ENCODE assay signal across 26 cellular contexts in genomic region chr5:2538169-2538568, GRCh38.
A peak's percentile ranks its signal among the peaks of the same experiment; 100 is the strongest.
DNase-seq lines count a peak whose midpoint lies in the region; ATAC-seq and TF ChIP-seq lines count a peak whose summit lies in the region.
"Had no signal": no experiment of that assay in that cellular context is flagged by ENCODE, and none has a peak within 500 bp of the region (broad histone marks: within the 10 kb centered on the region; RNA-seq: fewer than 3 reads in every experiment).

No MANE protein-coding gene starts in this region.

- H2BK20ac ChIP-seq in H9 (ENCODE audit: low read depth, low read length, poor library complexity, severe bottlenecking), result no peak overlapping the region

- no peaks in the 10 kb centered on the region for H4K20me1 ChIP-seq in BLaER1 treated with 17β-estradiol and CSF1 and Interleukin-3, amounts not matched to agents 10 nM and 100 nM
- H4K20me1 ChIP-seq in H9 (ENCODE audit: control insufficient read depth, insufficient read depth, insufficient read length), result no peaks in the 10 kb centered on the region

- H3K27me3 Mint-ChIP-seq in H9 (ENCODE audit: low read depth), result peaks cover 2% of the 10 kb centered on the region
- H3K27me3 Mint-ChIP-seq: activated CD4-positive, alpha-beta T cell treated with anti-CD3 and anti-CD28 coated beads, Interleukin-2, amount 10 ng/mL, durations not matched to agents 7 days and 5 days; activated CD8-positive, alpha-beta memory T cell treated with anti-CD3 and anti-CD28 coated beads, Interleukin-2, amount 10 ng/mL, durations not matched to agents 7 days and 5 days; B cell; T-helper 17 cell had no signal

- no peak overlapping the region for H2BK12ac ChIP-seq in H9 (ENCODE audit: insufficient read length, low read depth, low read length)

- H3K4me3 Mint-ChIP-seq in H9, result no peak overlapping the region
- H3K4me3 Mint-ChIP-seq: activated CD4-positive, alpha-beta T cell treated with anti-CD3 and anti-CD28 coated beads, Interleukin-2, amount 10 ng/mL, durations not matched to agents 7 days and 5 days; activated CD8-positive, alpha-beta memory T cell treated with anti-CD3 and anti-CD28 coated beads, Interleukin-2, amount 10 ng/mL, durations not matched to agents 7 days and 5 days; B cell; memory B cell; T-helper 17 cell had no signal

- peak overlapping the region in 2 of 3 experiments; percentile 48 to 80; a peak in 2 of 7 replicates for H3K27ac Mint-ChIP-seq in H9
- H3K27ac Mint-ChIP-seq: activated CD4-positive, alpha-beta T cell treated with anti-CD3 and anti-CD28 coated beads, Interleukin-2, amount 10 ng/mL, durations not matched to agents 7 days and 5 days; activated CD8-positive, alpha-beta memory T cell treated with anti-CD3 and anti-CD28 coated beads, Interleukin-2, amount 10 ng/mL, durations not matched to agents 7 days and 5 days; B cell; memory B cell; T-helper 17 cell had no signal

- no peak for ATAC-seq in aorta (ENCODE audit: low FRiP score)
- ATAC-seq: activated CD8-positive, alpha-beta memory T cell treated with anti-CD3 and anti-CD28 coated beads, Interleukin-2, amount 10 ng/mL, durations not matched to agents 7 days and 5 days; body of pancreas; HCT116; stimulated activated naive CD8-positive, alpha-beta T cell treated with anti-CD3 and anti-CD28 coated beads, Interleukin-15, Interleukin-2, amounts not matched to agents 100 U/mL and 50 U/mL, for 24 hours; T-helper 17 cell had no signal

- peaks cover 3 to 10% (median 3%) of the 10 kb centered on the region in 3 experiments; a peak in 2 of 7 replicates for H3K36me3 Mint-ChIP-seq in H9 (ENCODE audit: insufficient read depth in 1 of 3, low read depth in 3 of 3)
- H3K36me3 Mint-ChIP-seq: memory B cell had no signal

- H3K18ac ChIP-seq in H9 (ENCODE audit: insufficient read length, low read depth, low read length), result no peak overlapping the region
- H3K18ac ChIP-seq in mesendoderm (ENCODE audit: low read length), result no peak overlapping the region

- H2BK120ac ChIP-seq in H9 (ENCODE audit: low read depth, low read length, poor library complexity, severe bottlenecking) (no peak overlapping the region), mesendoderm (ENCODE audit: low read depth, low read length) (no peak overlapping the region)

- no peak overlapping the region for H4K91ac ChIP-seq in H9 (ENCODE audit: insufficient read length, low read depth, low read length)

- intact Hi-C loops in head of caudate nucleus (cut with DNase I) (no loop called here), aorta (cut with DNase I) (no loop called here)

- no CpG with 5 or more reads among the region's 10 CpGs for WGBS in H9 (ENCODE audit: extremely low coverage, insufficient read length, low lambda C conversion rate)
- no CpG with 5 or more reads among the region's 10 CpGs for WGBS in mesendoderm (ENCODE audit: extremely low coverage, insufficient coverage, low lambda C conversion rate)
- 30 to 35% methylated on average over 10 of the region's 10 CpGs for WGBS in aorta, 2 donors

- H3K27me3 ChIP-seq in BLaER1 treated with 17β-estradiol and CSF1 and Interleukin-3, amounts not matched to agents 10 nM and 100 nM, result peaks cover 0 to 6% (median 0%) of the 10 kb centered on the region in 11 experiments; a peak in 2 of 22 replicates
- H3K27me3 ChIP-seq in H9 (ENCODE audit: insufficient read depth, low read length) (no peaks in the 10 kb centered on the region), mesendoderm (ENCODE audit: insufficient read depth, low read length, poor library complexity) (no peaks in the 10 kb centered on the region), aorta (ENCODE audit: control insufficient read depth in 1 of 2, insufficient read depth in 2 of 2, low read length in 1 of 2) (no peaks in the 10 kb centered on the region)
- H3K27me3 ChIP-seq: body of pancreas had no signal

- TF ChIP-seq CTCF in H9 (conservative IDR thresholded peaks at IDR 0.05), result no peak
- TF ChIP-seq CTCF in coronary artery (IDR thresholded peaks at IDR 0.05), result no peak

- H3K23ac ChIP-seq in H9 (ENCODE audit: insufficient read length, low read depth, low read length) (no peak overlapping the region), mesendoderm (ENCODE audit: low read length) (no peak overlapping the region)

- DNase-seq in H9 (peak; percentile 51), coronary artery (ENCODE audit: low spot score) (peak; percentile 47), mesendoderm (peak; percentile 44), head of caudate nucleus (no peak), DMS 273 (lab: John Stamatoyannopoulos, UW; ENCODE audit: unreplicated experiment) (no peak), aorta (no peak), SKM-1 treated with dmso at 0.1 percent for 144 hours (lab: John Stamatoyannopoulos, UW; ENCODE audit: unreplicated experiment) (no peak)
- DNase-seq: activated CD4-positive, alpha-beta T cell treated with anti-CD3 and anti-CD28 coated beads, Interleukin-2, amount 10 ng/mL, durations not matched to agents 7 days and 5 days; activated CD8-positive, alpha-beta memory T cell treated with anti-CD3 and anti-CD28 coated beads, Interleukin-2, amount 10 ng/mL, durations not matched to agents 7 days and 5 days; activated T-cell treated with anti-CD3 and anti-CD28 coated beads, Interleukin-2, amount 50 U/mL, for 48 hours; body of pancreas; DMS79; NCI-H1436; NCI-H2107; NCI-H446 treated with DMSO at 0.1 percent for 48 hours; occipital lobe; OCI-M1; SK-N-SH; stimulated activated naive CD8-positive, alpha-beta T cell treated with anti-CD3 and anti-CD28 coated beads, Interleukin-15, Interleukin-2, amounts not matched to agents 100 U/mL and 50 U/mL, for 24 hours; T-helper 17 cell had no signal

- H3K9me3 Mint-ChIP-seq in H9, result peaks cover 6 to 14% of the 10 kb centered on the region in 2 experiments

- H3K56ac ChIP-seq in H9 (ENCODE audit: insufficient read length, low read depth, low read length) (no peak overlapping the region), mesendoderm (ENCODE audit: low read length) (no peak overlapping the region)

- peak overlapping the region in 10 of 11 experiments; percentile 22 to 93 (median 87); a peak in 19 of 22 replicates for H3K27ac ChIP-seq in BLaER1 treated with 17β-estradiol and CSF1 and Interleukin-3, amounts not matched to agents 10 nM and 100 nM
- H3K27ac ChIP-seq in H9 (ENCODE audit: insufficient read length, low read depth, low read length), result no peak overlapping the region
- H3K27ac ChIP-seq in coronary artery, result no peak overlapping the region
- no peak overlapping the region for H3K27ac ChIP-seq in mesendoderm (ENCODE audit: low read depth, low read length)
- no peak overlapping the region for H3K27ac ChIP-seq in aorta (ENCODE audit: low read depth in 1 of 2, low read length in 2 of 2)
- H3K27ac ChIP-seq: body of pancreas, KMS-11, thoracic aorta had no signal

- H3K4me1 Mint-ChIP-seq in H9, result peaks cover 26 to 35% of the 10 kb centered on the region in 2 experiments
- H3K4me1 Mint-ChIP-seq: activated CD8-positive, alpha-beta memory T cell treated with anti-CD3 and anti-CD28 coated beads, Interleukin-2, amount 10 ng/mL, durations not matched to agents 7 days and 5 days; B cell; memory B cell; T-helper 17 cell had no signal

- no peak overlapping the region for H4K8ac ChIP-seq in H9 (replicated peaks; ENCODE audit: insufficient read length, low read depth, low read length)
- H4K8ac ChIP-seq in mesendoderm (ENCODE audit: low read depth, low read length), result no peak overlapping the region

- H2AK5ac ChIP-seq in H9 (ENCODE audit: insufficient read length, low read length) (no peak overlapping the region), mesendoderm (ENCODE audit: low read length) (no peak overlapping the region)

- H3K9me3 ChIP-seq in BLaER1 treated with 17β-estradiol and CSF1 and Interleukin-3, amounts not matched to agents 10 nM and 100 nM (replicated peaks in 1 of 11), result peaks cover 10 to 16% (median 12%) of the 10 kb centered on the region in 11 experiments
- H3K9me3 ChIP-seq in H9 (ENCODE audit: control insufficient read depth, low read depth, low read length) (peaks cover 10% of the 10 kb centered on the region), aorta (ENCODE audit: control insufficient read depth, low read length) (peaks cover 4% of the 10 kb centered on the region)
- H3K9me3 ChIP-seq: body of pancreas, SK-N-SH, thoracic aorta had no signal

- peak overlapping the region; percentile 37 to 69 (median 62) for H3K4me3 ChIP-seq in BLaER1 treated with 17β-estradiol and CSF1 and Interleukin-3, amounts not matched to agents 10 nM and 100 nM
- H3K4me3 ChIP-seq in coronary artery (no peak overlapping the region), mesendoderm (ENCODE audit: low read length) (no peak overlapping the region), aorta (ENCODE audit: low read length in 2 of 2) (no peak overlapping the region)
- H3K4me3 ChIP-seq: body of pancreas, thoracic aorta had no signal

- H3K23me2 ChIP-seq in H9 (ENCODE audit: insufficient read length, low read depth, low read length, poor library complexity, severe bottlenecking), result no peaks in the 10 kb centered on the region

- H4K5ac ChIP-seq in H9 (ENCODE audit: insufficient read length, low read depth, low read length) (no peak overlapping the region), mesendoderm (ENCODE audit: low read length) (no peak overlapping the region)

- H3K4me1 ChIP-seq in BLaER1 treated with 17β-estradiol and CSF1 and Interleukin-3, amounts not matched to agents 10 nM and 100 nM, result peaks cover 43 to 93% (median 78%) of the 10 kb centered on the region in 10 experiments
- H3K4me1 ChIP-seq in H9 (ENCODE audit: insufficient read depth, low read length) (0 out of 2 replicates have a peak, but pooled peaks cover 2% of the 10 kb centered on the region), mesendoderm (ENCODE audit: control insufficient read depth, low read depth, low read length) (no peaks in the 10 kb centered on the region), aorta (ENCODE audit: control insufficient read depth in 1 of 2, insufficient read depth in 2 of 2, low read length in 2 of 2) (no peaks in the 10 kb centered on the region)
- H3K4me1 ChIP-seq: body of pancreas had no signal

- H3K9ac ChIP-seq in BLaER1 treated with 17β-estradiol and CSF1 and Interleukin-3, amounts not matched to agents 10 nM and 100 nM, result peak overlapping the region in 10 of 11 experiments; percentile 53 to 89 (median 82); a peak in 20 of 22 replicates
- no peak overlapping the region for H3K9ac ChIP-seq in H9 (ENCODE audit: extremely low read depth, insufficient read length, low read length)
- no peak overlapping the region for H3K9ac ChIP-seq in mesendoderm (ENCODE audit: low read length)
- H3K9ac ChIP-seq: KMS-11, SK-N-SH had no signal

- H2AFZ ChIP-seq in H9 (ENCODE audit: low read length), result no peak overlapping the region

- H2BK5ac ChIP-seq in H9 (ENCODE audit: insufficient read length, low read length), result no peak overlapping the region
- H2BK5ac ChIP-seq in mesendoderm (ENCODE audit: low read length), result no peak overlapping the region

- H3K79me2 ChIP-seq in H9 (ENCODE audit: insufficient read depth, low read length) (no peaks in the 10 kb centered on the region), mesendoderm (ENCODE audit: control insufficient read depth, insufficient read depth, low read length) (no peaks in the 10 kb centered on the region)

- no peak overlapping the region for H3T11ph ChIP-seq in H9 (ENCODE audit: low read length)

- H3K79me1 ChIP-seq in H9 (ENCODE audit: insufficient read depth, low read depth, low read length, poor library complexity, severe bottlenecking) (no peaks in the 10 kb centered on the region), mesendoderm (ENCODE audit: low read length) (no peaks in the 10 kb centered on the region)

- no peak overlapping the region for H3K14ac ChIP-seq in H9 (ENCODE audit: insufficient read depth, low read length)

- peak overlapping the region; percentile 84 to 99 (median 93) for H3K4me2 ChIP-seq in BLaER1 treated with 17β-estradiol and CSF1 and Interleukin-3, amounts not matched to agents 10 nM and 100 nM
- H3K4me2 ChIP-seq in H9 (ENCODE audit: insufficient read depth, insufficient read length, low read length) (no peak overlapping the region), mesendoderm (ENCODE audit: low read length) (no peak overlapping the region)
- H3K4me2 ChIP-seq: KMS-11 had no signal

- H2BK15ac ChIP-seq in H9 (ENCODE audit: low read depth, low read length) (no peak overlapping the region), mesendoderm (replicated peaks; ENCODE audit: low read depth) (no peak overlapping the region)

- no peaks in the 10 kb centered on the region for H3K36me3 ChIP-seq in BLaER1 treated with 17β-estradiol and CSF1 and Interleukin-3, amounts not matched to agents 10 nM and 100 nM
- no peaks in the 10 kb centered on the region for H3K36me3 ChIP-seq in mesendoderm (ENCODE audit: control insufficient read depth, insufficient read depth, low read length)
- H3K36me3 ChIP-seq in aorta (ENCODE audit: control insufficient read depth in 1 of 2, insufficient read depth in 2 of 2, low read length in 1 of 2), result no peaks in the 10 kb centered on the region
- H3K36me3 ChIP-seq: thoracic aorta had no signal

- H3K4ac ChIP-seq in H9 (ENCODE audit: low read depth, low read length), result no peak overlapping the region
- H3K4ac ChIP-seq in mesendoderm (ENCODE audit: low read depth, low read length), result no peak overlapping the region

Comparison
In these comparisons a context has a peak if more than half of its experiments do, and no peak if none do; other contexts are left out.
1. H3K27ac ChIP-seq: peak in BLaER1 treated with 17β-estradiol and CSF1 and Interleukin-3, amounts not matched to agents 10 nM and 100 nM (10 of 11); none in H9 (single experiment), coronary artery (0 of 2), mesendoderm (single experiment) and aorta (0 of 2).
2. H3K4me2 ChIP-seq: peak in BLaER1 treated with 17β-estradiol and CSF1 and Interleukin-3, amounts not matched to agents 10 nM and 100 nM (11 of 11); none in H9 (single experiment) and mesendoderm (single experiment).
3. H3K4me3 ChIP-seq: peak in BLaER1 treated with 17β-estradiol and CSF1 and Interleukin-3, amounts not matched to agents 10 nM and 100 nM (10 of 10); none in coronary artery (single experiment), mesendoderm (single experiment) and aorta (0 of 2).
4. H3K9ac ChIP-seq: peak in BLaER1 treated with 17β-estradiol and CSF1 and Interleukin-3, amounts not matched to agents 10 nM and 100 nM (10 of 11); none in H9 (single experiment) and mesendoderm (single experiment).
5. DNase-seq: peak in H9 (single experiment), coronary artery (single experiment) and mesendoderm (single experiment); none in head of caudate nucleus (0 of 42), DMS 273 (single experiment), aorta (0 of 2) and SKM-1 treated with dmso at 0.1 percent for 144 hours (single experiment).